ENCODE assay signal across 9 cellular contexts in genomic region chr11:61061081-61061826, GRCh38. TPM values are rescaled to one million over a fixed set of nuclear protein-coding genes. Genes with fewer than 3 reads are reported as not detected.
DNase-seq lines count a peak whose midpoint lies in the region; ATAC-seq lines count a peak whose summit lies in the region.
"Had no signal": no experiment of that assay in that cellular context is flagged by ENCODE, and none has a peak within 500 bp of the region (broad histone marks: within the 10 kb centered on the region; RNA-seq: fewer than 3 reads in every experiment).

No MANE protein-coding gene starts in this region.

- ATAC-seq in HG03159 (IDR thresholded peaks at IDR 0.05; ENCODE audit: unreplicated experiment) (peak; percentile 83), T-helper 17 cell (peak; percentile 88)

- no peaks in the 10 kb centered on the region for H3K9me3 ChIP-seq in T-helper 17 cell (ENCODE audit: control insufficient read depth, low read length, poor library complexity, severe bottlenecking)

- H3K27ac Mint-ChIP-seq in T-helper 17 cell: peak overlapping the region; percentile 98

- H3K27ac ChIP-seq in substantia nigra (ENCODE audit: low read depth, low read length, poor library complexity, severe bottlenecking): no peak overlapping the region

- H3K4me3 Mint-ChIP-seq in T-helper 17 cell: peak overlapping the region; percentile 88

- H3K27me3 Mint-ChIP-seq in T-helper 17 cell: no peaks in the 10 kb centered on the region

- DNase-seq in GM19240 (ENCODE audit: insufficient read length, low spot score) (peak; percentile 70), T-helper 17 cell (peak; percentile 37 to 81 (median 47)), astrocyte of the hippocampus (ENCODE audit: low read depth, low spot score) (peak; percentile 28), H7 (no peak), DMS114 treated with DMSO at 0.1 percent for 48 hours (lab: John Stamatoyannopoulos, UW; ENCODE audit: unreplicated experiment) (no peak), substantia nigra (lab: John Stamatoyannopoulos, UW) (no peak)
- peak; percentile 88 for DNase-seq in stimulated activated CD4-positive, alpha-beta T cell treated with anti-CD3 and anti-CD28 coated beads, Interleukin-4, amount 100 ng/mL, for 24 hours
- DNase-seq: right cardiac atrium had no signal

- no peaks in the 10 kb centered on the region for H3K36me3 ChIP-seq in H7 (replicated peaks; ENCODE audit: control insufficient read depth, insufficient read depth, low read length)

- no peaks in the 10 kb centered on the region for H3K36me3 Mint-ChIP-seq in T-helper 17 cell (ENCODE audit: low read depth)

- peaks cover 54% of the 10 kb centered on the region for H3K4me1 Mint-ChIP-seq in T-helper 17 cell

- no peak overlapping the region for H3K4me3 ChIP-seq in H7 (ENCODE audit: insufficient read depth, low read depth, low read length)

- H3K27me3 ChIP-seq in H7 (ENCODE audit: control insufficient read depth, insufficient read depth, low read length): no peaks in the 10 kb centered on the region

RNA-seq across cellular contexts. Expression of gene CD5, which starts 41.0 kb away (rescaled TPM):
- total RNA-seq in T-helper 17 cell: 100 to 1,000 TPM; 310 to 362 TPM
- not detected in 2 replicates for total RNA-seq in H7 (2014; rRNA removed; shearing (Covaris generic))

Comparison
In these comparisons a context has a peak if more than half of its experiments do, and no peak if none do; other contexts are left out.
1. DNase-seq: peak in GM19240 (single experiment), T-helper 17 cell (3 of 3), astrocyte of the hippocampus (single experiment) and stimulated activated CD4-positive, alpha-beta T cell treated with anti-CD3 and anti-CD28 coated beads, Interleukin-4, amount 100 ng/mL, for 24 hours (single experiment); none in H7 (single experiment), DMS114 treated with DMSO at 0.1 percent for 48 hours (single experiment) and substantia nigra (0 of 49).
2. RNA of gene CD5, which starts 41.0 kb away (total RNA-seq): 310 to 362 TPM in T-helper 17 cell; not detected in H7; every median in the first group is over 100 times any median in the second.